8 cellular contexts compared by ENCODE assay signal in the genomic region with DNA sequence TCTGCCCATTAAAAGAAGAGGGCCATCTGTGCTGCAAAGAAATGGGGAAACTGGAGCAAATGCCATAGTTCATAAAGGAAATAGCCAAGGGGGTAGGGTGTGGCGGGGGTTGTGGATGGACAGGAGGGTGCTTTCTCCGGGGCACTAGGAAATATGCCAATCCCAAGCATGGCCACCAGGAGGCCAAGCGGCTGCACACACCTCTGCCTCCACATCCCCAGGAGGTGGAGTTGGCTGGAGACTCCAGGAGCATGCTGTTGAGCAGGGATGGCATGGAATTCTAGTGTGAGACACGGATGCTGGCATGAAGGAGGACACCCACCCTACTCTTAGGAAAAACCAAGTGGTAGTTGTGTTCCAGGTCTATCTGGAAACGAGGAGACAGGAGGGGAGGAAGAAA. TPM values are rescaled to one million over a fixed set of nuclear protein-coding genes. Genes with fewer than 3 reads are reported as not detected.
A peak's percentile ranks its signal among the peaks of the same experiment; 100 is the strongest.
DNase-seq lines count a peak whose midpoint lies in the region; ATAC-seq and TF ChIP-seq lines count a peak whose summit lies in the region.

No MANE protein-coding gene starts in this region.

- H3K9me3 ChIP-seq in CD4-positive, alpha-beta T cell (ENCODE audit: control insufficient read depth, low read length) = no peaks in the 10 kb centered on the region
- H3K9me3 ChIP-seq in endodermal cell (ENCODE audit: control insufficient read depth, low read length) (no peaks in the 10 kb centered on the region), prostate gland (no peaks in the 10 kb centered on the region)

- no peaks in the 10 kb centered on the region for H3K27me3 ChIP-seq in CD4-positive, alpha-beta T cell (ENCODE audit: control insufficient read depth, insufficient read depth, low read length)
- H3K27me3 ChIP-seq in endodermal cell (ENCODE audit: control insufficient read depth, insufficient read depth, low read length, poor library complexity, severe bottlenecking) (no peaks in the 10 kb centered on the region), prostate gland (replicated peaks; ENCODE audit: insufficient read depth) (no peaks in the 10 kb centered on the region)

- no peak overlapping the region for H3K27ac Mint-ChIP-seq in CD4-positive, alpha-beta T cell
- H3K27ac Mint-ChIP-seq in endodermal cell (no peak overlapping the region), progenitor cell of endocrine pancreas (no peak overlapping the region)

- DNase-seq in CD4-positive, alpha-beta T cell = peak in 4 of 10 experiments; percentile 13 to 20 (median 16)
- DNase-seq in HEK293T (ENCODE audit: extremely low spot score) = peak; percentile 78
- peak; percentile 40 for DNase-seq in T-helper 9 cell
- DNase-seq in endodermal cell = peak; percentile 85
- DNase-seq in progenitor cell of endocrine pancreas (ENCODE audit: low spot score, unreplicated experiment) = peak; percentile 25
- no peak for DNase-seq in prostate gland (ENCODE audit: low spot score)

- H3K4me1 Mint-ChIP-seq in CD4-positive, alpha-beta T cell (ENCODE audit: low read depth) = no peaks in the 10 kb centered on the region
- peaks cover 6% of the 10 kb centered on the region for H3K4me1 Mint-ChIP-seq in endodermal cell
- H3K4me1 Mint-ChIP-seq in progenitor cell of endocrine pancreas (ENCODE audit: low read depth) = no peaks in the 10 kb centered on the region

- intact Hi-C loops in CD4-positive, alpha-beta T cell (cut with DNase I, micrococcal nuclease) = loop anchor here in 1 of 2 experiments (10.0 kb wide), 1 partner anchor 231 kb away; no protein-coding TSS in a partner anchor
- intact Hi-C loops in prostate gland (cut with DNase I) = no loop called here

- peak; percentile 42 for TF ChIP-seq CTCF in CD4-positive, alpha-beta T cell (IDR thresholded peaks at IDR 0.05)
- peak; percentile 86 for TF ChIP-seq CTCF in endodermal cell (conservative IDR thresholded peaks at IDR 0.05)
- peak; percentile 68 for TF ChIP-seq CTCF in progenitor cell of endocrine pancreas (IDR thresholded peaks at IDR 0.05; ENCODE audit: unreplicated experiment)
- peak in 2 of 4 experiments; percentile 17 to 21 for TF ChIP-seq CTCF in prostate gland (IDR thresholded peaks at IDR 0.05)

- H3K4me3 ChIP-seq in endodermal cell (ENCODE audit: low read length) = no peak overlapping the region
- no peak overlapping the region for H3K4me3 ChIP-seq in prostate gland

- H3K4me1 ChIP-seq in endodermal cell (ENCODE audit: control insufficient read depth, insufficient read depth, low read length) = peaks cover under 1% of the 10 kb centered on the region
- H3K4me1 ChIP-seq in prostate gland (replicated peaks) = no peaks in the 10 kb centered on the region

- POLR2A ChIA-PET in CD4-positive, alpha-beta T cell (lab: Charles Lee) = no interaction called here
- POLR2A ChIA-PET in HEK293T (lab: Yijun Ruan, JAX) = interaction anchor here (2.0 kb wide), 1 partner anchor 25 kb away, joined by 11 read pairs; a partner anchor contains a TSS

- no peak overlapping the region for H3K9ac ChIP-seq in endodermal cell (ENCODE audit: extremely low read depth, low read length, poor library complexity, severe bottlenecking)

- WGBS in endodermal cell (ENCODE audit: insufficient coverage in 1 of 2, insufficient read length in 1 of 2), 2 experiments = 51% methylated on average over 5 of the region's 5 CpGs; no CpG with 5 or more reads in 1 of the 2 experiments
- 67% methylated on average over 5 of the region's 5 CpGs for WGBS in prostate gland

- H3K36me3 ChIP-seq in endodermal cell (ENCODE audit: control insufficient read depth, insufficient read depth, low read length) = no peaks in the 10 kb centered on the region
- H3K36me3 ChIP-seq in prostate gland = no peaks in the 10 kb centered on the region

- CTCF ChIA-PET in CD4-positive, alpha-beta T cell (lab: Charles Lee) = interaction anchor here (0.6 kb wide), 1 partner anchor 178 kb away, joined by 4 read pairs; no protein-coding TSS in a partner anchor
- CTCF ChIA-PET in HEK293T (lab: Yijun Ruan, JAX) = interaction anchor here (0.6 to 1.7 kb wide), 7 partner anchors 11 to 508 kb away, joined by 3 to 12 read pairs (median 4); no protein-coding TSS in a partner anchor

- H3K27ac ChIP-seq in CD4-positive, alpha-beta T cell (ENCODE audit: low read depth, low read length) = no peak overlapping the region
- H3K27ac ChIP-seq in endodermal cell (ENCODE audit: low read depth, low read length) (no peak overlapping the region), prostate gland (peak overlapping the region in 1 of 2 donors; percentile 16)

- H3K4me3 Mint-ChIP-seq in CD4-positive, alpha-beta T cell = no peak overlapping the region
- H3K4me3 Mint-ChIP-seq in endodermal cell (no peak overlapping the region), progenitor cell of endocrine pancreas (ENCODE audit: low read depth) (no peak overlapping the region)

- H3K36me3 Mint-ChIP-seq in CD4-positive, alpha-beta T cell (ENCODE audit: low read depth) = no peaks in the 10 kb centered on the region
- no peaks in the 10 kb centered on the region for H3K36me3 Mint-ChIP-seq in endodermal cell (ENCODE audit: low read depth)
- H3K36me3 Mint-ChIP-seq in progenitor cell of endocrine pancreas (ENCODE audit: insufficient read depth) = no peaks in the 10 kb centered on the region

- H3K27me3 Mint-ChIP-seq in CD4-positive, alpha-beta T cell = no peaks in the 10 kb centered on the region
- H3K27me3 Mint-ChIP-seq in endodermal cell (ENCODE audit: insufficient read depth) (no peaks in the 10 kb centered on the region), progenitor cell of endocrine pancreas (peaks cover 22% of the 10 kb centered on the region)

- no peaks in the 10 kb centered on the region for H3K9me3 Mint-ChIP-seq in CD4-positive, alpha-beta T cell
- H3K9me3 Mint-ChIP-seq in endodermal cell (no peaks in the 10 kb centered on the region), progenitor cell of endocrine pancreas (ENCODE audit: low read depth) (no peaks in the 10 kb centered on the region)

- TF ChIP-seq POLR2A in prostate gland (IDR thresholded peaks at IDR 0.05) = no peak

- no peak for ATAC-seq in CD4-positive, alpha-beta T cell (ENCODE audit: poor library complexity)
- ATAC-seq in HG02981 (IDR thresholded peaks at IDR 0.05; ENCODE audit: unreplicated experiment) (no peak), HG03520 (IDR thresholded peaks at IDR 0.05; ENCODE audit: unreplicated experiment) (no peak)

TF ChIP-seq in HEK293T, 16 proteins besides CTCF, POLR2A, EP300 and RAD21:
- TF ChIP-seq TARDBP (IDR thresholded peaks at IDR 0.05) (no peak), LEF1 (IDR thresholded peaks at IDR 0.05; ENCODE audit: borderline replicate concordance) (no peak), ELF4 (IDR thresholded peaks at IDR 0.05) (no peak)
- TF ChIP-seq, protein P1, sequence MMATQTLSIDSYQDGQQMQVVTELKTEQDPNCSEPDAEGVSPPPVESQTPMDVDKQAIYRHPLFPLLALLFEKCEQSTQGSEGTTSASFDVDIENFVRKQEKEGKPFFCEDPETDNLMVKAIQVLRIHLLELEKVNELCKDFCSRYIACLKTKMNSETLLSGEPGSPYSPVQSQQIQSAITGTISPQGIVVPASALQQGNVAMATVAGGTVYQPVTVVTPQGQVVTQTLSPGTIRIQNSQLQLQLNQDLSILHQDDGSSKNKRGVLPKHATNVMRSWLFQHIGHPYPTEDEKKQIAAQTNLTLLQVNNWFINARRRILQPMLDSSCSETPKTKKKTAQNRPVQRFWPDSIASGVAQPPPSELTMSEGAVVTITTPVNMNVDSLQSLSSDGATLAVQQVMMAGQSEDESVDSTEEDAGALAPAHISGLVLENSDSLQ (IDR thresholded peaks at IDR 0.05) = no peak

RNA-seq across cellular contexts. Expression of a gene that starts 25.2 kb away (rescaled TPM):
- under 1 TPM in 1 of 2 experiments, not detected in 1; 0.19 TPM for total RNA-seq in CD4-positive, alpha-beta T cell
- 1 to 10 TPM; 1.7 to 2.9 TPM for total RNA-seq in endodermal cell
- polyA plus RNA-seq in endodermal cell (2013, experiment 1 of 2) = 13.1 TPM
- polyA plus RNA-seq in endodermal cell (2013, experiment 2 of 2) = 11.8 TPM
- 2.1 and 3.3 TPM in 2 replicates for total RNA-seq in progenitor cell of endocrine pancreas
- total RNA-seq in prostate gland = 10 to 100 TPM in 1 of 2 donors, 1 to 10 TPM in 1; 6.9 to 17.2 TPM

RNA-seq across cellular contexts. Expression of a gene that starts 54.3 kb away (rescaled TPM):
- total RNA-seq in CD4-positive, alpha-beta T cell = 100 to 1,000 TPM; 155 to 157 TPM
- total RNA-seq in endodermal cell (100 to 1,000 TPM; 284 to 307 TPM), progenitor cell of endocrine pancreas (233 and 247 TPM in 2 replicates), prostate gland (100 to 1,000 TPM in 1 of 2 donors, 10 to 100 TPM in 1; 62.6 to 105 TPM)
- 355 TPM for polyA plus RNA-seq in endodermal cell (2013, experiment 1 of 2)
- 325 TPM for polyA plus RNA-seq in endodermal cell (2013, experiment 2 of 2)
